In genomic region chr12:107402041-107403022, GRCh38 we compare ENCODE assay signal across 9 cellular contexts.
DNase-seq lines count a peak whose midpoint lies in the region; ATAC-seq and TF ChIP-seq lines count a peak whose summit lies in the region.
"Had no signal": no experiment of that assay in that cellular context is flagged by ENCODE, and none has a peak within 500 bp of the region (broad histone marks: within the 10 kb centered on the region; RNA-seq: fewer than 3 reads in every experiment).

No MANE protein-coding gene starts in this region.

- no peak for TF ChIP-seq RAD21 in neural cell (conservative IDR thresholded peaks at IDR 0.05)

- peak; percentile 67 for ATAC-seq in GM21723 (IDR thresholded peaks at IDR 0.05; ENCODE audit: unreplicated experiment)
- ATAC-seq in upper lobe of left lung (ENCODE audit: low FRiP score in 2 of 2) = no peak
- ATAC-seq in GM21360 (IDR thresholded peaks at IDR 0.05; ENCODE audit: unreplicated experiment) = no peak

- no peaks in the 10 kb centered on the region for H3K36me3 ChIP-seq in BJ (ENCODE audit: control insufficient read depth, insufficient read depth, low read length)
- H3K36me3 ChIP-seq in neural cell (ENCODE audit: insufficient read depth, low read length) = no peaks in the 10 kb centered on the region
- no peaks in the 10 kb centered on the region for H3K36me3 ChIP-seq in upper lobe of left lung

- peak; percentile 68 for TF ChIP-seq CTCF in BJ (IDR thresholded peaks at IDR 0.05; ENCODE audit: insufficient read depth, low read depth, low read length)
- peak; percentile 44 for TF ChIP-seq CTCF in neural cell (IDR thresholded peaks at IDR 0.05; ENCODE audit: poor library complexity, severe bottlenecking)
- peak in 4 of 6 experiments; percentile 30 to 47 (median 36) for TF ChIP-seq CTCF in upper lobe of left lung (IDR thresholded peaks at IDR 0.05)

- H3K27ac Mint-ChIP-seq in activated CD4-positive, alpha-beta memory T cell treated with anti-CD3 and anti-CD28 coated beads for 36 hours = no peak overlapping the region
- H3K27ac Mint-ChIP-seq: stimulated activated naive CD8-positive, alpha-beta T cell treated with anti-CD3 and anti-CD28 coated beads, Interleukin-15, Interleukin-2, amounts not matched to agents 100 ng/mL and 50 ng/mL, for 24 hours had no signal

- H3K27me3 Mint-ChIP-seq in activated CD4-positive, alpha-beta memory T cell treated with anti-CD3 and anti-CD28 coated beads for 36 hours = no peaks in the 10 kb centered on the region
- H3K27me3 Mint-ChIP-seq: stimulated activated naive CD8-positive, alpha-beta T cell treated with anti-CD3 and anti-CD28 coated beads, Interleukin-15, Interleukin-2, amounts not matched to agents 100 ng/mL and 50 ng/mL, for 24 hours had no signal

- no peaks in the 10 kb centered on the region for H3K27me3 ChIP-seq in BJ (ENCODE audit: control insufficient read depth, insufficient read depth, low read length)
- H3K27me3 ChIP-seq in neural cell (ENCODE audit: insufficient read depth, low read depth, low read length) = no peaks in the 10 kb centered on the region
- H3K27me3 ChIP-seq in upper lobe of left lung = no peaks in the 10 kb centered on the region

- peaks cover 0 to 4% (median 0%) of the 10 kb centered on the region in 4 donors for H3K4me1 ChIP-seq in upper lobe of left lung

- TF ChIP-seq POLR2A in upper lobe of left lung (IDR thresholded peaks at IDR 0.05) = no peak

- H3K79me2 ChIP-seq in neural cell (replicated peaks; ENCODE audit: insufficient read depth, low read length) = no peaks in the 10 kb centered on the region

- H3K9me3 ChIP-seq in neural cell (ENCODE audit: low read length) = no peaks in the 10 kb centered on the region
- H3K9me3 ChIP-seq in upper lobe of left lung = no peaks in the 10 kb centered on the region

- H3K4me3 ChIP-seq in BJ (ENCODE audit: low read depth, low read length) = no peak overlapping the region
- no peak overlapping the region for H3K4me3 ChIP-seq in neural cell (ENCODE audit: low read length)
- no peak overlapping the region for H3K4me3 ChIP-seq in upper lobe of left lung

- intact Hi-C loops in activated CD4-positive, alpha-beta memory T cell treated with anti-CD3 and anti-CD28 coated beads for 36 hours (cut with micrococcal nuclease) = loop anchor here (1.0 to 10.0 kb wide), 4 partner anchors 30 to 271 kb away; a partner anchor contains a TSS

- H3K27ac ChIP-seq in neural cell (ENCODE audit: low read length) = no peak overlapping the region
- no peak overlapping the region for H3K27ac ChIP-seq in upper lobe of left lung

- CTCF ChIA-PET in BJ (lab: Yijun Ruan, JAX) = interaction anchor here (0.5 to 7.6 kb wide), 14 partner anchors 8 to 278 kb away, joined by 3 to 65 read pairs (median 3); no protein-coding TSS in a partner anchor
- CTCF ChIA-PET in activated CD4-positive, alpha-beta memory T cell treated with anti-CD3 and anti-CD28 coated beads for 36 hours (lab: Charles Lee) = interaction anchor here (0.8 to 15.5 kb wide), 41 partner anchors 10 to 310 kb away, joined by 3 to 182 read pairs (median 4); no protein-coding TSS in a partner anchor

- no peaks in the 10 kb centered on the region for H3K36me3 Mint-ChIP-seq in activated CD4-positive, alpha-beta memory T cell treated with anti-CD3 and anti-CD28 coated beads for 36 hours

- DNase-seq in BJ (ENCODE audit: low read depth) = no peak
- DNase-seq in NCI-H69 (lab: John Stamatoyannopoulos, UW) = peak; percentile 90
- DNase-seq in activated CD4-positive, alpha-beta memory T cell treated with anti-CD3 and anti-CD28 coated beads for 36 hours = peak; percentile 77
- peak; percentile 20 for DNase-seq in effector CD8-positive, alpha-beta T cell (lab: John Stamatoyannopoulos, UW)
- DNase-seq in upper lobe of left lung = peak in 1 of 2 donors; percentile 34

- no peak overlapping the region for H3K4me3 Mint-ChIP-seq in activated CD4-positive, alpha-beta memory T cell treated with anti-CD3 and anti-CD28 coated beads for 36 hours
- H3K4me3 Mint-ChIP-seq: stimulated activated naive CD8-positive, alpha-beta T cell treated with anti-CD3 and anti-CD28 coated beads, Interleukin-15, Interleukin-2, amounts not matched to agents 100 ng/mL and 50 ng/mL, for 24 hours had no signal

- H3K9me3 Mint-ChIP-seq in activated CD4-positive, alpha-beta memory T cell treated with anti-CD3 and anti-CD28 coated beads for 36 hours = no peaks in the 10 kb centered on the region
- H3K9me3 Mint-ChIP-seq: stimulated activated naive CD8-positive, alpha-beta T cell treated with anti-CD3 and anti-CD28 coated beads, Interleukin-15, Interleukin-2, amounts not matched to agents 100 ng/mL and 50 ng/mL, for 24 hours had no signal

- no peak overlapping the region for H3K4me2 ChIP-seq in neural cell (ENCODE audit: low read length)

- no peaks in the 10 kb centered on the region for H3F3A ChIP-seq in neural cell (ENCODE audit: insufficient read depth, low read length, poor library complexity, severe bottlenecking)

- TF ChIP-seq EP300 in neural cell (conservative IDR thresholded peaks at IDR 0.05; ENCODE audit: poor library complexity, severe bottlenecking) = no peak
- no peak for TF ChIP-seq EP300 in upper lobe of left lung (IDR thresholded peaks at IDR 0.05)

- H3K9ac ChIP-seq in neural cell (ENCODE audit: low read length) = no peak overlapping the region

- no peak overlapping the region for H2AFZ ChIP-seq in neural cell (ENCODE audit: low read depth, low read length)

- WGBS in upper lobe of left lung, 2 donors = 75 to 76% methylated on average over 5 of the region's 5 CpGs

- H3K4me1 Mint-ChIP-seq in activated CD4-positive, alpha-beta memory T cell treated with anti-CD3 and anti-CD28 coated beads for 36 hours (ENCODE audit: low read depth) = peaks cover 6% of the 10 kb centered on the region

- no peaks in the 10 kb centered on the region for H3K9me2 ChIP-seq in neural cell (ENCODE audit: insufficient read depth, low read length)

- H4K20me1 ChIP-seq in neural cell (ENCODE audit: insufficient read depth) = no peaks in the 10 kb centered on the region

- POLR2A ChIA-PET in BJ (lab: Charles Lee) = interaction anchor here (0.6 kb wide), 1 partner anchor 16 kb away, joined by 3 read pairs; no protein-coding TSS in a partner anchor
- POLR2A ChIA-PET in activated CD4-positive, alpha-beta memory T cell treated with anti-CD3 and anti-CD28 coated beads for 36 hours (lab: Charles Lee) = no interaction called here

TF ChIP-seq in neural cell, 6 proteins besides CTCF, POLR2A, EP300 and RAD21:
- peak; percentile 28 for TF ChIP-seq SMC3 (conservative IDR thresholded peaks at IDR 0.05; ENCODE audit: poor library complexity)
- TF ChIP-seq POLR2AphosphoS5 (IDR thresholded peaks at IDR 0.05) = no peak
